In the genomic region with DNA sequence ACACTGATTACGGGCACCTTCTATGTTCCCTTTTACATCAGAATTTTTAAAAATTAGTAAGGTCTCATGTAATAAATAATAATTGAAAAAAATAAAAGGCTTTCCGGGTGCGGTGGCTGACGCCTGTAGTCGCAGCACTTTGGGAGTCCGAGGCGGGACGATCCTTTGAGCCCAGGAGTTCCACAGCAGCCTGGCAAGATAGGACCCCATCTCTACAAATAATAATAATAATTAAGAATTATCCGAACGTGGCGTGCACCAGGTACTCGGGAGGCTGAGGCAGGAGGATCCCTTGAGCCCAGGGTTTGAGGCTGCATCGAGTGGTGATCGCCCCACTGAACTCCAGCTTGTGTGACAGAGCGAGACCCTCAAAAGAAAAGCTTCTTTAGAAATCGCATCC, we compare ENCODE assay signal across 8 cellular contexts. TPM values are rescaled to one million over a fixed set of nuclear protein-coding genes. Genes with fewer than 3 reads are reported as not detected.
DNase-seq lines count a peak whose midpoint lies in the region; ATAC-seq, FAIRE-seq and TF ChIP-seq lines count a peak whose summit lies in the region.

No MANE protein-coding gene starts in this region.

- no peaks in the 10 kb centered on the region for H3K27me3 Mint-ChIP-seq in central memory CD8-positive, alpha-beta T cell

- ATAC-seq in heart left ventricle (no peak), HG02870 (IDR thresholded peaks at IDR 0.05; ENCODE audit: unreplicated experiment) (no peak)
- no peak for ATAC-seq in central memory CD8-positive, alpha-beta T cell (replicated peaks; ENCODE audit: extremely low read depth, poor library complexity, severe bottlenecking)

- peak in 1 of 5 donors; percentile 29 for DNase-seq in heart left ventricle
- no peak for DNase-seq in cardiac septum (ENCODE audit: low spot score)
- no peak for DNase-seq in central memory CD8-positive, alpha-beta T cell (ENCODE audit: low spot score in 2 of 2)
- DNase-seq in vagina (ENCODE audit: extremely low spot score in 2 of 2): no peak
- DNase-seq in NCI-H1694 (lab: John Stamatoyannopoulos, UW): no peak
- no peak for DNase-seq in GM12891 (ENCODE audit: insufficient read length, low spot score)

- FAIRE-seq in GM12891 (lab: Jason Lieb, UNC): no peak

- peak overlapping the region; percentile 95 for H3K27ac Mint-ChIP-seq in central memory CD8-positive, alpha-beta T cell (ENCODE audit: low read depth)

- H3K4me1 ChIP-seq in heart left ventricle: peaks cover 0 to 47% (median 23%) of the 10 kb centered on the region in 12 donors
- H3K4me1 ChIP-seq in muscle layer of colon (ENCODE audit: insufficient read depth, low read length): peaks cover 15% of the 10 kb centered on the region
- H3K4me1 ChIP-seq in vagina: peaks cover 41% of the 10 kb centered on the region

- no peaks in the 10 kb centered on the region for H3K27me3 ChIP-seq in heart left ventricle
- no peaks in the 10 kb centered on the region for H3K27me3 ChIP-seq in muscle layer of colon (ENCODE audit: control insufficient read depth in 1 of 2, insufficient read depth in 2 of 2, low read length in 2 of 2)
- H3K27me3 ChIP-seq in vagina: no peaks in the 10 kb centered on the region

- TF ChIP-seq CTCF in heart left ventricle (IDR thresholded peaks at IDR 0.05) (no peak), vagina (IDR thresholded peaks at IDR 0.05) (no peak)

- H3K4me3 ChIP-seq in heart left ventricle: peak overlapping the region in 11 of 12 donors; percentile 75 to 93 (median 87)
- H3K4me3 ChIP-seq in muscle layer of colon (ENCODE audit: low read depth in 1 of 2, low read length in 2 of 2): peak overlapping the region; percentile 34 to 81
- H3K4me3 ChIP-seq in vagina: peak overlapping the region; percentile 74 to 90

- peaks cover 22% of the 10 kb centered on the region for H3K36me3 Mint-ChIP-seq in central memory CD8-positive, alpha-beta T cell (ENCODE audit: insufficient read depth)

- no peak overlapping the region for H3K9ac ChIP-seq in muscle layer of colon (ENCODE audit: low read length)

- H3K9me3 ChIP-seq in heart left ventricle (no peaks in the 10 kb centered on the region), muscle layer of colon (ENCODE audit: low read length) (no peaks in the 10 kb centered on the region), vagina (no peaks in the 10 kb centered on the region)

- peaks cover 39% of the 10 kb centered on the region for H3K4me1 Mint-ChIP-seq in central memory CD8-positive, alpha-beta T cell

- TF ChIP-seq POLR2A in heart left ventricle (IDR thresholded peaks at IDR 0.05): no peak
- no peak for TF ChIP-seq POLR2A in vagina (IDR thresholded peaks at IDR 0.05)
- TF ChIP-seq POLR2A in GM12891 (IDR thresholded peaks at IDR 0.05; ENCODE audit: low read depth, low read length): no peak

- no peaks in the 10 kb centered on the region for H3K9me3 Mint-ChIP-seq in central memory CD8-positive, alpha-beta T cell

- intact Hi-C loops in heart left ventricle (cut with DNase I) (loop anchor here (2.0 to 10.0 kb wide), 9 partner anchors 47 to 333 kb away; partner anchors contain the start of genes TRMT10A (in 7 of the 10), DNAJB14 (in 6 of the 10) and H2AZ1 (in 1 of the 10)), cardiac septum (cut with DNase I) (loop anchor here (1.0 to 2.0 kb wide), 2 partner anchors 55 to 332 kb away; partner anchors contain the start of gene H2AZ1), vagina (cut with DNase I) (loop anchor here (5.0 kb wide), 1 partner anchor 52 kb away; the partner anchor contains the start of gene DNAJB14)

- WGBS in heart left ventricle, 4 donors: 93 to 95% (median 94%) methylated on average over 16 of the region's 16 CpGs

- peaks cover 0 to 43% (median under 1%) of the 10 kb centered on the region in 9 donors for H3K36me3 ChIP-seq in heart left ventricle
- no peaks in the 10 kb centered on the region for H3K36me3 ChIP-seq in muscle layer of colon (ENCODE audit: insufficient read depth, low read length)
- H3K36me3 ChIP-seq in vagina: no peaks in the 10 kb centered on the region

- H3K4me3 Mint-ChIP-seq in central memory CD8-positive, alpha-beta T cell: peak overlapping the region; percentile 98

- H3K27ac ChIP-seq in heart left ventricle (peak overlapping the region in 10 of 12 donors; percentile 62 to 87 (median 84)), muscle layer of colon (ENCODE audit: low read depth, low read length) (peak overlapping the region; percentile 47), vagina (peak overlapping the region; percentile 89)

TF ChIP-seq in GM12891, 5 proteins besides CTCF, POLR2A, EP300 and RAD21:
- TF ChIP-seq POU2F2 (IDR thresholded peaks at IDR 0.05; ENCODE audit: low read depth, low read length): no peak
- no peak; the same call in 1 of the 2 replicates for TF ChIP-seq POLR2AphosphoS5 (IDR thresholded peaks at IDR 0.05; ENCODE audit: low read depth, low read length)
- TF ChIP-seq PAX5 (IDR thresholded peaks at IDR 0.05; ENCODE audit: insufficient read depth, low read length, severe bottlenecking): no peak
- TF ChIP-seq TAF1 (IDR thresholded peaks at IDR 0.05; ENCODE audit: low read depth, low read length): no peak
- no peak for TF ChIP-seq SPI1 (IDR thresholded peaks at IDR 0.05; ENCODE audit: low read depth, low read length)
TF ChIP-seq in GM12891: peak in this region for 0.

RNA-seq across cellular contexts. Expression of gene LAMTOR3, which starts 0.8 kb away (rescaled TPM):
- 10 to 100 TPM; 26.6 to 40.0 (median 32.9) TPM for total RNA-seq in heart left ventricle
- 10 to 100 TPM; 34.1 to 36.7 TPM for polyA plus RNA-seq in heart left ventricle
- total RNA-seq in cardiac septum: 26.4 TPM
- total RNA-seq in vagina: 46.2 TPM
- polyA plus RNA-seq in GM12891 (2012; ENCODE audit: low read depth, missing spikeins): 27.1 TPM

RNA-seq across cellular contexts. Expression of gene DNAJB14, which starts 51.4 kb away (rescaled TPM):
- total RNA-seq in heart left ventricle (10 to 100 TPM in 7 of 9 donors, 1 to 10 TPM in 2; 8.9 to 26.7 (median 16.2) TPM), cardiac septum (19.5 TPM), vagina (24.3 TPM)
- 10 to 100 TPM in 1 of 2 donors, 1 to 10 TPM in 1; 5.4 to 11.5 TPM for polyA plus RNA-seq in heart left ventricle
- 32.4 TPM for polyA plus RNA-seq in GM12891 (2012; ENCODE audit: low read depth, missing spikeins)

RNA-seq across cellular contexts. Expression of gene H2AZ1, which starts 55.1 kb away (rescaled TPM):
- 100 to 1,000 TPM in 3 of 9 donors, 10 to 100 TPM in 6; 41.1 to 160 (median 81.9) TPM for total RNA-seq in heart left ventricle
- 100 to 1,000 TPM in 1 of 2 donors, 10 to 100 TPM in 1; 57.3 to 255 TPM for polyA plus RNA-seq in heart left ventricle
- 49.5 TPM for total RNA-seq in cardiac septum
- total RNA-seq in vagina: 177 TPM
- polyA plus RNA-seq in GM12891 (2012; ENCODE audit: low read depth, missing spikeins): 658 TPM
